In genomic region chr6:28841290-28841689, GRCh38 we compare ENCODE assay signal across 20 cellular contexts.
DNase-seq lines count a peak whose midpoint lies in the region; ATAC-seq lines count a peak whose summit lies in the region.
"Had no signal": no experiment of that assay in that cellular context is flagged by ENCODE, and none has a peak within 500 bp of the region (broad histone marks: within the 10 kb centered on the region; RNA-seq: fewer than 3 reads in every experiment).

No MANE protein-coding gene starts in this region.

- ATAC-seq in GM18870 (IDR thresholded peaks at IDR 0.05; ENCODE audit: unreplicated experiment), result no peak
- ATAC-seq: A549; CD8-positive, alpha-beta T cell; gastroesophageal sphincter; natural killer cell treated with Interleukin-12 subunit alpha and Interleukin-12 subunit beta and Interleukin-15 and Interleukin-18, amount 100 ng/mL, for 72 hours; stimulated activated naive CD8-positive, alpha-beta T cell treated with anti-CD3 and anti-CD28 coated beads, Interleukin-15, amount 100 ng/mL, for 72 hours had no signal

- H4K8ac ChIP-seq in mesendoderm (ENCODE audit: low read depth, low read length), result no peak overlapping the region

- H3K79me2 ChIP-seq in Karpas-422 (ENCODE audit: low read length) (no peaks in the 10 kb centered on the region), mesendoderm (ENCODE audit: control insufficient read depth, insufficient read depth, low read length) (no peaks in the 10 kb centered on the region)

- no peak overlapping the region for H3K56ac ChIP-seq in mesendoderm (ENCODE audit: low read length)

- H2BK15ac ChIP-seq in mesendoderm (replicated peaks; ENCODE audit: low read depth), result no peak overlapping the region

- H3K23ac ChIP-seq in mesendoderm (ENCODE audit: low read length), result no peak overlapping the region

- no peak overlapping the region for H2AK5ac ChIP-seq in mesendoderm (ENCODE audit: low read length)

- no peak overlapping the region for H3K4me2 ChIP-seq in Karpas-422 (ENCODE audit: low read depth, low read length, poor library complexity, severe bottlenecking)
- H3K4me2 ChIP-seq in mesendoderm (ENCODE audit: low read length), result no peak overlapping the region
- H3K4me2 ChIP-seq: A549 had no signal

- H3K9ac ChIP-seq in Karpas-422 (ENCODE audit: low read length) (no peak overlapping the region), mesendoderm (ENCODE audit: low read length) (no peak overlapping the region)

- no peak overlapping the region for H3K18ac ChIP-seq in mesendoderm (ENCODE audit: low read length)

- no peaks in the 10 kb centered on the region for H3K9me2 ChIP-seq in Karpas-422 (replicated peaks; ENCODE audit: insufficient read depth, low read length)

- H2BK5ac ChIP-seq in mesendoderm (ENCODE audit: low read length), result no peak overlapping the region

- H3K4me1 ChIP-seq in Karpas-422 (ENCODE audit: low read length) (peaks cover 16% of the 10 kb centered on the region), mesendoderm (ENCODE audit: control insufficient read depth, low read depth, low read length) (no peaks in the 10 kb centered on the region)

- H4K20me1 ChIP-seq in Karpas-422 (ENCODE audit: insufficient read depth, low read depth, low read length), result no peaks in the 10 kb centered on the region

- no peak overlapping the region for H2BK120ac ChIP-seq in mesendoderm (ENCODE audit: low read depth, low read length)

- H3K27me3 ChIP-seq in Karpas-422 (ENCODE audit: low read length) (no peaks in the 10 kb centered on the region), mesendoderm (ENCODE audit: insufficient read depth, low read length, poor library complexity) (no peaks in the 10 kb centered on the region)

- H3K27ac ChIP-seq in Karpas-422 (ENCODE audit: low read length) (no peak overlapping the region), mesendoderm (ENCODE audit: low read depth, low read length) (no peak overlapping the region), caudate nucleus (ENCODE audit: low read depth, low read length) (no peak overlapping the region)
- H3K27ac ChIP-seq: A549, gastroesophageal sphincter, SK-N-MC had no signal

- H3K79me1 ChIP-seq in mesendoderm (ENCODE audit: low read length), result no peaks in the 10 kb centered on the region

- no peaks in the 10 kb centered on the region for H3K9me3 ChIP-seq in Karpas-422 (ENCODE audit: low read length)
- H3K9me3 ChIP-seq: A549, gastroesophageal sphincter, HAP-1 had no signal

- DNase-seq in NCI-H1436 (lab: John Stamatoyannopoulos, UW) (peak; percentile 1), NCI-H1436 treated with DMSO at 0.1 percent for 48 hours (lab: John Stamatoyannopoulos, UW) (no peak), Karpas-422 (peak; percentile 59), SK-MEL-5 (ENCODE audit: low read depth, low spot score) (peak; percentile 24), mesendoderm (peak; percentile 61), caudate nucleus (lab: John Stamatoyannopoulos, UW) (no peak), NCI-H446 (lab: John Stamatoyannopoulos, UW) (no peak)
- DNase-seq: activated CD4-positive, alpha-beta T cell treated with anti-CD3 and anti-CD28 coated beads, Interleukin-2, amount 10 ng/mL, durations not matched to agents 7 days and 5 days; activated naive CD4-positive, alpha-beta T cell treated with anti-CD3 and anti-CD28 coated beads for 36 hours; activated T-cell treated with anti-CD3 and anti-CD28 coated beads for 4 hours; CD8-positive, alpha-beta T cell; MM.1S; NCI-H2171 treated with DMSO at 0.1 percent for 48 hours; stimulated activated naive CD8-positive, alpha-beta T cell treated with anti-CD3 and anti-CD28 coated beads, Interleukin-15, amount 100 ng/mL, for 72 hours had no signal

- no peak overlapping the region for H2AFZ ChIP-seq in Karpas-422 (ENCODE audit: low read length)

- in situ Hi-C loops in SK-MEL-5 (cut with HindIII; ENCODE audit: low pct_unique_long_range_greater_than_20kb, low sequenced_read_pairs), result no loop called here

- H3K4me3 ChIP-seq in Karpas-422 (ENCODE audit: low read length), result no peak overlapping the region
- H3K4me3 ChIP-seq in mesendoderm (ENCODE audit: low read length), result no peak overlapping the region
- H3K4me3 ChIP-seq: A549, gastroesophageal sphincter, HAP-1, SK-N-MC had no signal

- no peak overlapping the region for H3K4ac ChIP-seq in mesendoderm (ENCODE audit: low read depth, low read length)

- no CpG with 5 or more reads among the region's 3 CpGs for WGBS in mesendoderm (ENCODE audit: extremely low coverage, insufficient coverage, low lambda C conversion rate)

- H4K5ac ChIP-seq in mesendoderm (ENCODE audit: low read length), result no peak overlapping the region

- no peaks in the 10 kb centered on the region for H3K36me3 ChIP-seq in Karpas-422 (ENCODE audit: insufficient read depth, low read length)
- no peaks in the 10 kb centered on the region for H3K36me3 ChIP-seq in mesendoderm (ENCODE audit: control insufficient read depth, insufficient read depth, low read length)
- H3K36me3 ChIP-seq: gastroesophageal sphincter, HAP-1 had no signal

Comparison
In these comparisons a context has a peak if more than half of its experiments do, and no peak if none do; other contexts are left out.
1. DNase-seq: peak in NCI-H1436 (single experiment), Karpas-422 (single experiment), SK-MEL-5 (single experiment) and mesendoderm (single experiment); none in NCI-H1436 treated with DMSO at 0.1 percent for 48 hours (single experiment), caudate nucleus (0 of 61) and NCI-H446 (0 of 2).